ENCODE assay signal across 28 cellular contexts in genomic region chr1:216582151-216582550, GRCh38.
"Had no signal": no experiment of that assay in that cellular context is flagged by ENCODE, and none has a peak within 500 bp of the region (broad histone marks: within the 10 kb centered on the region; RNA-seq: fewer than 3 reads in every experiment).

No MANE protein-coding gene starts in this region.

- H3K9me3 ChIP-seq: stomach, suprapubic skin, testis, thoracic aorta, thyroid gland, tibial artery, tibial nerve, transverse colon, upper lobe of left lung, upper lobe of right lung, uterus, vagina had no signal

- ATAC-seq: stimulated activated effector memory CD8-positive, alpha-beta T cell treated with anti-CD3 and anti-CD28 coated beads, Interleukin-12 subunit alpha, Interleukin-12 subunit beta, amount 100 ng/mL, for 72 hours; stimulated activated memory B cell treated with anti-CD40 and anti-IgM and Interleukin-4, amounts not matched to agents 10 μg/mL and 1 μg/mL and 100 μg/mL, for 72 hours; stimulated activated naive B cell treated with anti-CD40 and anti-IgM and Interleukin-4, amounts not matched to agents 10 μg/mL and 1 μg/mL and 100 μg/mL, for 72 hours; stimulated activated naive CD8-positive, alpha-beta T cell treated with anti-CD3 and anti-CD28 coated beads, Interleukin-15, amount 100 ng/mL, for 72 hours; stimulated activated naive CD8-positive, alpha-beta T cell treated with anti-CD3 and anti-CD28 coated beads, Interleukin-15, Interleukin-2, amounts not matched to agents 100 U/mL and 50 U/mL, for 24 hours; upper lobe of right lung had no signal

- H3K27me3 ChIP-seq: stomach, suprapubic skin, testis, thyroid gland, tibial artery, tibial nerve, transverse colon, upper lobe of left lung, upper lobe of right lung, uterus, vagina had no signal

- H3K9me3 Mint-ChIP-seq: stimulated activated naive CD8-positive, alpha-beta T cell treated with anti-CD3 and anti-CD28 coated beads, Interleukin-15, Interleukin-2, amounts not matched to agents 100 ng/mL and 50 ng/mL, for 24 hours; type B pancreatic cell had no signal

- H3K4me3 ChIP-seq: stomach, suprapubic skin, testis, thoracic aorta, thyroid gland, tibial artery, tibial nerve, transverse colon, upper lobe of left lung, upper lobe of right lung, uterus, vagina had no signal

- H3K27me3 Mint-ChIP-seq: stimulated activated memory B cell treated with anti-CD40 and anti-IgM and Interleukin-4, amounts not matched to agents 10 μg/mL and 1 μg/mL and 100 μg/mL, for 72 hours; stimulated activated naive B cell treated with anti-CD40 and anti-IgM and Interleukin-4, amounts not matched to agents 10 μg/mL and 1 μg/mL and 100 μg/mL, for 72 hours; stimulated activated naive CD8-positive, alpha-beta T cell treated with anti-CD3 and anti-CD28 coated beads, Interleukin-15, amount 100 ng/mL, for 72 hours; stimulated activated naive CD8-positive, alpha-beta T cell treated with anti-CD3 and anti-CD28 coated beads, Interleukin-15, Interleukin-2, amounts not matched to agents 100 ng/mL and 50 ng/mL, for 24 hours; type B pancreatic cell had no signal

- H3K4me1 Mint-ChIP-seq: stimulated activated effector memory CD8-positive, alpha-beta T cell treated with anti-CD3 and anti-CD28 coated beads, Interleukin-12 subunit alpha, Interleukin-12 subunit beta, amount 100 ng/mL, for 72 hours; stimulated activated memory B cell treated with anti-CD40 and anti-IgM and Interleukin-4, amounts not matched to agents 10 μg/mL and 1 μg/mL and 100 μg/mL, for 72 hours; stimulated activated naive B cell treated with anti-CD40 and anti-IgM and Interleukin-4, amounts not matched to agents 10 μg/mL and 1 μg/mL and 100 μg/mL, for 72 hours; stimulated activated naive CD8-positive, alpha-beta T cell treated with anti-CD3 and anti-CD28 coated beads, Interleukin-15, amount 100 ng/mL, for 72 hours had no signal

- DNase-seq: stimulated activated CD4-positive, alpha-beta T cell treated with anti-CD3 and anti-CD28 coated beads, Interleukin-2, amount 100 ng/mL, for 48 hours; stimulated activated CD4-positive, alpha-beta T cell treated with anti-CD3 and anti-CD28 coated beads, Interleukin-4, amount 100 ng/mL, for 1 hour; stimulated activated CD4-positive, alpha-beta T cell treated with anti-CD3 and anti-CD28 coated beads, Interleukin-4, amount 100 ng/mL, for 24 hours; stimulated activated CD4-positive, alpha-beta T cell treated with anti-CD3 and anti-CD28 coated beads, Interleukin-4, amount 100 ng/mL, for 4 hours; stimulated activated CD8-positive, alpha-beta memory T cell treated with anti-CD3 and anti-CD28 coated beads, Interleukin-4, amount 100 ng/mL, for 48 hours; stimulated activated naive B cell treated with anti-CD40 and anti-IgM and Interleukin-4, amounts not matched to agents 10 μg/mL and 1 μg/mL and 100 μg/mL, for 72 hours; stimulated activated naive CD4-positive, alpha-beta T cell; stimulated activated naive CD4-positive, alpha-beta T cell treated with Interleukin-2 at 50 U/mL for 16 hours; stimulated activated naive CD8-positive, alpha-beta T cell treated with anti-CD3 and anti-CD28 coated beads, Interleukin-15, amount 100 ng/mL, for 72 hours; stimulated activated naive CD8-positive, alpha-beta T cell treated with anti-CD3 and anti-CD28 coated beads, Interleukin-15, Interleukin-2, amounts not matched to agents 100 U/mL and 50 U/mL, for 24 hours; stomach; substantia nigra; testis; thyroid gland; tibial artery; transverse colon; trophoblast cell; upper lobe of left lung; upper lobe of right lung; uterus had no signal

- H3K27ac ChIP-seq: stomach, suprapubic skin, testis, thoracic aorta, thyroid gland, tibial artery, tibial nerve, transverse colon, upper lobe of left lung, upper lobe of right lung, uterus, vagina had no signal

- H3K36me3 ChIP-seq: stomach, suprapubic skin, thoracic aorta, thyroid gland, tibial artery, tibial nerve, transverse colon, upper lobe of left lung, upper lobe of right lung, uterus, vagina had no signal

- H3K4me3 Mint-ChIP-seq: stimulated activated effector memory CD8-positive, alpha-beta T cell treated with anti-CD3 and anti-CD28 coated beads, Interleukin-12 subunit alpha, Interleukin-12 subunit beta, amount 100 ng/mL, for 72 hours; stimulated activated memory B cell treated with anti-CD40 and anti-IgM and Interleukin-4, amounts not matched to agents 10 μg/mL and 1 μg/mL and 100 μg/mL, for 72 hours; stimulated activated naive B cell treated with anti-CD40 and anti-IgM and Interleukin-4, amounts not matched to agents 10 μg/mL and 1 μg/mL and 100 μg/mL, for 72 hours; stimulated activated naive CD8-positive, alpha-beta T cell treated with anti-CD3 and anti-CD28 coated beads, Interleukin-15, amount 100 ng/mL, for 72 hours; stimulated activated naive CD8-positive, alpha-beta T cell treated with anti-CD3 and anti-CD28 coated beads, Interleukin-15, Interleukin-2, amounts not matched to agents 100 ng/mL and 50 ng/mL, for 24 hours; type B pancreatic cell had no signal

- H3K36me3 Mint-ChIP-seq: stimulated activated effector memory CD8-positive, alpha-beta T cell treated with anti-CD3 and anti-CD28 coated beads, Interleukin-12 subunit alpha, Interleukin-12 subunit beta, amount 100 ng/mL, for 72 hours; stimulated activated memory B cell treated with anti-CD40 and anti-IgM and Interleukin-4, amounts not matched to agents 10 μg/mL and 1 μg/mL and 100 μg/mL, for 72 hours; stimulated activated naive B cell treated with anti-CD40 and anti-IgM and Interleukin-4, amounts not matched to agents 10 μg/mL and 1 μg/mL and 100 μg/mL, for 72 hours; type B pancreatic cell had no signal

- H3K27ac Mint-ChIP-seq: stimulated activated effector memory CD8-positive, alpha-beta T cell treated with anti-CD3 and anti-CD28 coated beads, Interleukin-12 subunit alpha, Interleukin-12 subunit beta, amount 100 ng/mL, for 72 hours; stimulated activated memory B cell treated with anti-CD40 and anti-IgM and Interleukin-4, amounts not matched to agents 10 μg/mL and 1 μg/mL and 100 μg/mL, for 72 hours; stimulated activated naive B cell treated with anti-CD40 and anti-IgM and Interleukin-4, amounts not matched to agents 10 μg/mL and 1 μg/mL and 100 μg/mL, for 72 hours; stimulated activated naive CD8-positive, alpha-beta T cell treated with anti-CD3 and anti-CD28 coated beads, Interleukin-15, Interleukin-2, amounts not matched to agents 100 ng/mL and 50 ng/mL, for 24 hours; type B pancreatic cell had no signal

- H3K4me1 ChIP-seq: stomach, suprapubic skin, testis, thyroid gland, tibial artery, tibial nerve, transverse colon, upper lobe of left lung, upper lobe of right lung, uterus, vagina had no signal
